ENCODE assay signal across 1 cellular context in the genomic region with DNA sequence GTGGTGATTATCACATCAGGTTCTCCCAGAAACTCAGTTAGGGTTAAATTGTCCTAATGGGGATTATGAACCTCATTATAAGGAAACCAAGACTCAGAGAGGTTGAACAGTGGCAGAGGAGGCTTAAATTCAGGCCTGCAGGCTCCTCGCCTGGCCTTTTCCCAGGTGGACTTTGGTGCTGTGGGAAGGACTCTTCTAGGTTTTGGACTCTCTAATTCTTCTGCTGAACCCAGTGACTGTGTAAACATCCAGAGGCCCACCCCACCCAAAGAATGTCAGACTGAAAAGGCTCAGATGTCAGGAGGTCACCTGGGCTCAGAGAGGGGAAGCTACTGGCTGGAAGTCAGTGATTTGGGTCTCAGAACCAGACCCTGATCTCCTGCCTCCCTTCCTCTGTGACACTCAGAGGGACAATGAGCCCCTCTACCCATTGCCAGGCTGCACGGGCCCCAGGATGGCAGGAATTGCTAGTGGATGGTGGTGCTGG.
TF ChIP-seq lines count a peak whose summit lies in the region.

No MANE protein-coding gene starts in this region.

TF ChIP-seq in HepG2, 621 proteins besides CTCF, POLR2A, EP300 and RAD21 (continued from another document and continues in another):
- no peak for TF ChIP-seq DZIP1 (CRISPR knock-in tag; IDR thresholded peaks at IDR 0.05)
- TF ChIP-seq ZFY (CRISPR knock-in tag; IDR thresholded peaks at IDR 0.05), result 0 out of 2 replicates have a peak, but pooled peaks have one; percentile 10
- TF ChIP-seq ZNF747 (CRISPR knock-in tag; IDR thresholded peaks at IDR 0.05; ENCODE audit: borderline replicate concordance), result no peak
- TF ChIP-seq NCOA2 (CRISPR knock-in tag; IDR thresholded peaks at IDR 0.05), result peak; percentile 63
- peak; percentile 68; the same call in 1 of the 2 replicates for TF ChIP-seq ZNF280D (CRISPR knock-in tag; IDR thresholded peaks at IDR 0.05)
- TF ChIP-seq ZNF24 (IDR thresholded peaks at IDR 0.05), result no peak
- no peak for TF ChIP-seq PRDM15 (CRISPR knock-in tag; IDR thresholded peaks at IDR 0.05)
- TF ChIP-seq SYNCRIP (IDR thresholded peaks at IDR 0.05; ENCODE audit: insufficient read depth, low read depth, low read length), result no peak
- TF ChIP-seq HMG20A (CRISPR knock-in tag; IDR thresholded peaks at IDR 0.05; ENCODE audit: borderline replicate concordance), result peak; percentile 68; the same call in 1 of the 2 replicates
- TF ChIP-seq RBM39 (IDR thresholded peaks at IDR 0.05; ENCODE audit: low read depth, low read length, poor library complexity, severe bottlenecking), result no peak
- TF ChIP-seq, protein P1, sequence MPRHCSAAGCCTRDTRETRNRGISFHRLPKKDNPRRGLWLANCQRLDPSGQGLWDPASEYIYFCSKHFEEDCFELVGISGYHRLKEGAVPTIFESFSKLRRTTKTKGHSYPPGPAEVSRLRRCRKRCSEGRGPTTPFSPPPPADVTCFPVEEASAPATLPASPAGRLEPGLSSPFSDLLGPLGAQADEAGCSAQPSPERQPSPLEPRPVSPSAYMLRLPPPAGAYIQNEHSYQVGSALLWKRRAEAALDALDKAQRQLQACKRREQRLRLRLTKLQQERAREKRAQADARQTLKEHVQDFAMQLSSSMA (CRISPR knock-in tag; IDR thresholded peaks at IDR 0.05), result no peak
- TF ChIP-seq, protein P2, sequence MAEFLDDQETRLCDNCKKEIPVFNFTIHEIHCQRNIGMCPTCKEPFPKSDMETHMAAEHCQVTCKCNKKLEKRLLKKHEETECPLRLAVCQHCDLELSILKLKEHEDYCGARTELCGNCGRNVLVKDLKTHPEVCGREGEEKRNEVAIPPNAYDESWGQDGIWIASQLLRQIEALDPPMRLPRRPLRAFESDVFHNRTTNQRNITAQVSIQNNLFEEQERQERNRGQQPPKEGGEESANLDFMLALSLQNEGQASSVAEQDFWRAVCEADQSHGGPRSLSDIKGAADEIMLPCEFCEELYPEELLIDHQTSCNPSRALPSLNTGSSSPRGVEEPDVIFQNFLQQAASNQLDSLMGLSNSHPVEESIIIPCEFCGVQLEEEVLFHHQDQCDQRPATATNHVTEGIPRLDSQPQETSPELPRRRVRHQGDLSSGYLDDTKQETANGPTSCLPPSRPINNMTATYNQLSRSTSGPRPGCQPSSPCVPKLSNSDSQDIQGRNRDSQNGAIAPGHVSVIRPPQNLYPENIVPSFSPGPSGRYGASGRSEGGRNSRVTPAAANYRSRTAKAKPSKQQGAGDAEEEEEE (CRISPR knock-in tag; IDR thresholded peaks at IDR 0.05; ENCODE audit: borderline replicate concordance), result no peak
- TF ChIP-seq ZNF607 (CRISPR knock-in tag; IDR thresholded peaks at IDR 0.05; ENCODE audit: borderline replicate concordance), result no peak
- no peak for TF ChIP-seq ZKSCAN5 (CRISPR knock-in tag; IDR thresholded peaks at IDR 0.05)
- TF ChIP-seq BRF2 (CRISPR knock-in tag; IDR thresholded peaks at IDR 0.05), result no peak
- no peak for TF ChIP-seq ZNF18 (CRISPR knock-in tag; IDR thresholded peaks at IDR 0.05; ENCODE audit: insufficient replicate concordance)
- TF ChIP-seq, protein P3, sequence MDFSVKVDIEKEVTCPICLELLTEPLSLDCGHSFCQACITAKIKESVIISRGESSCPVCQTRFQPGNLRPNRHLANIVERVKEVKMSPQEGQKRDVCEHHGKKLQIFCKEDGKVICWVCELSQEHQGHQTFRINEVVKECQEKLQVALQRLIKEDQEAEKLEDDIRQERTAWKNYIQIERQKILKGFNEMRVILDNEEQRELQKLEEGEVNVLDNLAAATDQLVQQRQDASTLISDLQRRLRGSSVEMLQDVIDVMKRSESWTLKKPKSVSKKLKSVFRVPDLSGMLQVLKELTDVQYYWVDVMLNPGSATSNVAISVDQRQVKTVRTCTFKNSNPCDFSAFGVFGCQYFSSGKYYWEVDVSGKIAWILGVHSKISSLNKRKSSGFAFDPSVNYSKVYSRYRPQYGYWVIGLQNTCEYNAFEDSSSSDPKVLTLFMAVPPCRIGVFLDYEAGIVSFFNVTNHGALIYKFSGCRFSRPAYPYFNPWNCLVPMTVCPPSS (IDR thresholded peaks at IDR 0.05), result no peak
- no peak for TF ChIP-seq KDM3A (CRISPR knock-in tag; IDR thresholded peaks at IDR 0.05; ENCODE audit: low read depth)
- no peak for TF ChIP-seq ADNP (CRISPR knock-in tag; IDR thresholded peaks at IDR 0.05)
- TF ChIP-seq ZSCAN20 (CRISPR knock-in tag; IDR thresholded peaks at IDR 0.05; ENCODE audit: borderline replicate concordance), result no peak
- TF ChIP-seq MTERF4 (CRISPR knock-in tag; IDR thresholded peaks at IDR 0.05), result no peak
- no peak for TF ChIP-seq ZNF615 (CRISPR knock-in tag; IDR thresholded peaks at IDR 0.05; ENCODE audit: borderline replicate concordance)
- no peak for TF ChIP-seq HOXA7 (CRISPR knock-in tag; IDR thresholded peaks at IDR 0.05)
- TF ChIP-seq ZNF446 (CRISPR knock-in tag; IDR thresholded peaks at IDR 0.05), result no peak
- TF ChIP-seq, protein P4, sequence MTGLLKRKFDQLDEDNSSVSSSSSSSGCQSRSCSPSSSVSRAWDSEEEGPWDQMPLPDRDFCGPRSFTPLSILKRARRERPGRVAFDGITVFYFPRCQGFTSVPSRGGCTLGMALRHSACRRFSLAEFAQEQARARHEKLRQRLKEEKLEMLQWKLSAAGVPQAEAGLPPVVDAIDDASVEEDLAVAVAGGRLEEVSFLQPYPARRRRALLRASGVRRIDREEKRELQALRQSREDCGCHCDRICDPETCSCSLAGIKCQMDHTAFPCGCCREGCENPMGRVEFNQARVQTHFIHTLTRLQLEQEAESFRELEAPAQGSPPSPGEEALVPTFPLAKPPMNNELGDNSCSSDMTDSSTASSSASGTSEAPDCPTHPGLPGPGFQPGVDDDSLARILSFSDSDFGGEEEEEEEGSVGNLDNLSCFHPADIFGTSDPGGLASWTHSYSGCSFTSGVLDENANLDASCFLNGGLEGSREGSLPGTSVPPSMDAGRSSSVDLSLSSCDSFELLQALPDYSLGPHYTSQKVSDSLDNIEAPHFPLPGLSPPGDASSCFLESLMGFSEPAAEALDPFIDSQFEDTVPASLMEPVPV (CRISPR knock-in tag; IDR thresholded peaks at IDR 0.05), result no peak
- TF ChIP-seq ZBTB14 (CRISPR knock-in tag; IDR thresholded peaks at IDR 0.05), result no peak
- no peak for TF ChIP-seq KDM5A (IDR thresholded peaks at IDR 0.05; ENCODE audit: borderline replicate concordance, low read length)
